9 cellular contexts compared by ENCODE assay signal in genomic region chr5:7904170-7904569, GRCh38. TPM values are rescaled to one million over a fixed set of nuclear protein-coding genes. Genes with fewer than 3 reads are reported as not detected.
DNase-seq lines count a peak whose midpoint lies in the region; ATAC-seq, FAIRE-seq and TF ChIP-seq lines count a peak whose summit lies in the region.
"Had no signal": no experiment of that assay in that cellular context is flagged by ENCODE, and none has a peak within 500 bp of the region (broad histone marks: within the 10 kb centered on the region; RNA-seq: fewer than 3 reads in every experiment).

No MANE protein-coding gene starts in this region.

- H3K4me1 ChIP-seq in IMR-90 (ENCODE audit: control insufficient read depth, insufficient read depth, low read length): peaks cover 10% of the 10 kb centered on the region
- H3K4me1 ChIP-seq: right atrium auricular region had no signal

- H3K36me3 ChIP-seq in IMR-90 (ENCODE audit: control insufficient read depth, insufficient read depth, low read length) (peaks cover 12% of the 10 kb centered on the region), bronchial epithelial cell (ENCODE audit: control insufficient read depth, insufficient read depth, low read length) (peaks cover 8% of the 10 kb centered on the region)

- no peak overlapping the region for H2AK5ac ChIP-seq in IMR-90 (ENCODE audit: low read depth, low read length)

- in situ Hi-C loops in IMR-90 (cut with MboI; ENCODE audit: low sequenced_read_pairs): no loop called here

- WGBS in IMR-90 (ENCODE audit: extremely low coverage in 2 of 2, insufficient read length in 1 of 2), 2 experiments: no CpG with 5 or more reads among the region's 2 CpGs

- H3K23ac ChIP-seq in IMR-90 (ENCODE audit: low read depth, low read length): no peak overlapping the region

- no peak for TF ChIP-seq POLR2A in IMR-90 (IDR thresholded peaks at IDR 0.05; ENCODE audit: low read depth, low read length)

- no peak overlapping the region for H2AFZ ChIP-seq in IMR-90 (replicated peaks; ENCODE audit: low read length, poor library complexity)

- H3K4ac ChIP-seq in IMR-90 (ENCODE audit: low read depth, low read length): no peak overlapping the region

- no peak overlapping the region for H3K18ac ChIP-seq in IMR-90 (ENCODE audit: low read depth, low read length)

- no peak overlapping the region for H2BK5ac ChIP-seq in IMR-90 (ENCODE audit: low read depth, low read length, poor library complexity, severe bottlenecking)

- intact Hi-C loops in IMR-90 (cut with micrococcal nuclease): no loop called here

- H2BK15ac ChIP-seq in IMR-90 (ENCODE audit: low read depth, low read length): no peak overlapping the region

- ATAC-seq in GM18858 (IDR thresholded peaks at IDR 0.05; ENCODE audit: unreplicated experiment): peak; percentile 49
- peak; percentile 85 for ATAC-seq in IMR-90 (ENCODE audit: low read depth)
- ATAC-seq in HG02840 (IDR thresholded peaks at IDR 0.05; ENCODE audit: low FRiP score, unreplicated experiment): no peak
- ATAC-seq in HG03139 (IDR thresholded peaks at IDR 0.05; ENCODE audit: unreplicated experiment): no peak

- no peak overlapping the region for H2BK120ac ChIP-seq in IMR-90 (ENCODE audit: low read depth, low read length)

- dilution Hi-C loops in IMR-90 (cut with HindIII; ENCODE audit: low sequenced_read_pairs, unreplicated experiment): no loop called here

- H2BK20ac ChIP-seq in IMR-90 (ENCODE audit: low read depth, low read length): no peak overlapping the region

- no peaks in the 10 kb centered on the region for H3K27me3 ChIP-seq in IMR-90 (ENCODE audit: control insufficient read depth, insufficient read depth, low read length)
- no peaks in the 10 kb centered on the region for H3K27me3 ChIP-seq in bronchial epithelial cell (ENCODE audit: control insufficient read depth, insufficient read depth, low read length)
- H3K27me3 ChIP-seq: right atrium auricular region had no signal

- H3K79me1 ChIP-seq in IMR-90 (ENCODE audit: low read depth in 1 of 2, low read length in 2 of 2): no peaks in the 10 kb centered on the region

- H3K27ac ChIP-seq in IMR-90 (ENCODE audit: insufficient read depth, low read length): no peak overlapping the region
- H3K27ac ChIP-seq: right atrium auricular region had no signal

- no peaks in the 10 kb centered on the region for H4K20me1 ChIP-seq in IMR-90 (ENCODE audit: insufficient read depth, low read length)

- DNase-seq in IMR-90: peak; percentile 81
- DNase-seq in bronchial epithelial cell (ENCODE audit: low read depth): peak; percentile 83
- DNase-seq in non-pigmented ciliary epithelial cell (ENCODE audit: low read depth): peak; percentile 62
- no peak for DNase-seq in midbrain (lab: John Stamatoyannopoulos, UW)
- DNase-seq: effector CD8-positive, alpha-beta T cell had no signal

- H2AK9ac ChIP-seq in IMR-90 (replicated peaks; ENCODE audit: low read depth, low read length, poor library complexity): no peak overlapping the region

- no peak overlapping the region for H3K56ac ChIP-seq in IMR-90 (ENCODE audit: extremely low read depth, insufficient read depth, low read length)

- no peak overlapping the region for H3K4me2 ChIP-seq in IMR-90 (ENCODE audit: low read depth, low read length)

- no TSS peak for BruUV-seq in IMR-90 (replicated peaks; lab: Mats Ljungman, UMichigan)

- H3K9me3 ChIP-seq in IMR-90 (ENCODE audit: control insufficient read depth, insufficient read depth, low read length): peaks cover 2% of the 10 kb centered on the region; the same call in 1 of the 2 replicates

- H3K9ac ChIP-seq in IMR-90 (ENCODE audit: low read depth, low read length): no peak overlapping the region

- TF ChIP-seq CTCF in IMR-90 (conservative IDR thresholded peaks at IDR 0.05; ENCODE audit: low read depth, low read length) (no peak), bronchial epithelial cell (IDR thresholded peaks at IDR 0.05; ENCODE audit: insufficient read depth, low read length, severe bottlenecking) (no peak)

- H3K4me3 ChIP-seq in IMR-90 (ENCODE audit: insufficient read depth, low read depth, low read length): no peak overlapping the region
- H3K4me3 ChIP-seq in bronchial epithelial cell (ENCODE audit: low read depth, low read length): no peak overlapping the region
- H3K4me3 ChIP-seq: right atrium auricular region had no signal

- H4K5ac ChIP-seq in IMR-90 (ENCODE audit: low read depth, low read length): no peak overlapping the region

- no peak overlapping the region for H4K91ac ChIP-seq in IMR-90 (ENCODE audit: insufficient read depth, low read depth, low read length)

- H4K8ac ChIP-seq in IMR-90 (ENCODE audit: low read depth in 2 of 2, low read length in 2 of 2): no peak overlapping the region

- no peak for TF ChIP-seq RAD21 in IMR-90 (IDR thresholded peaks at IDR 0.05; ENCODE audit: low read length)

- 0 out of 2 replicates have a peak, but pooled peaks cover 3% of the 10 kb centered on the region for H3K9me1 ChIP-seq in IMR-90 (ENCODE audit: insufficient read depth, low read length)

- CTCF ChIA-PET in IMR-90 (lab: Yijun Ruan, JAX): interaction anchor here (0.5 kb wide), 1 partner anchor 309 kb away, joined by 3 read pairs; no protein-coding TSS in a partner anchor

- POLR2A ChIA-PET in IMR-90 (lab: Charles Lee; ENCODE audit: unreplicated experiment): no interaction called here

- FAIRE-seq in bronchial epithelial cell (lab: Jason Lieb, UNC): no peak

- no peak overlapping the region for H3K14ac ChIP-seq in IMR-90 (replicated peaks; ENCODE audit: low read depth, low read length)

TF ChIP-seq in IMR-90, 13 proteins besides CTCF, POLR2A, EP300 and RAD21:
- TF ChIP-seq FOS (IDR thresholded peaks at IDR 0.05; ENCODE audit: low read depth, low read length) (0 out of 2 replicates have a peak, but pooled peaks have one; percentile 33), BHLHE40 (IDR thresholded peaks at IDR 0.05; ENCODE audit: low read depth, low read length) (no peak), RCOR1 (IDR thresholded peaks at IDR 0.05; ENCODE audit: insufficient replicate concordance, low read length) (no peak)

RNA-seq across cellular contexts. Expression of gene MTRR, which starts 35.2 kb away (rescaled TPM):
- 30.6 and 33.2 TPM in 2 replicates for total RNA-seq in IMR-90 (2012; rRNA removed)
- 31.4 and 33.5 TPM in 2 replicates for polyA plus RNA-seq in IMR-90 (2012; rRNA removed)
- 6.8 and 11.1 TPM in 2 replicates for polyA plus RNA-seq in IMR-90 (2012; cell fraction: cytosol; rRNA removed)
- 10.7 and 61.9 TPM in 2 replicates for polyA plus RNA-seq in IMR-90 (2012; cell fraction: nucleus; rRNA removed; ENCODE audit: low replicate concordance)
- 21.1 and 29.2 TPM in 2 replicates for total RNA-seq in bronchial epithelial cell

RNA-seq across cellular contexts. Expression of gene FASTKD3, which starts 35.3 kb away (rescaled TPM):
- 12.7 and 19.7 TPM in 2 replicates for total RNA-seq in IMR-90 (2012; rRNA removed)
- polyA plus RNA-seq in IMR-90 (2012; rRNA removed): 6.2 and 8.4 TPM in 2 replicates
- 1.5 and 1.6 TPM in 2 replicates for polyA plus RNA-seq in IMR-90 (2012; cell fraction: cytosol; rRNA removed)
- polyA plus RNA-seq in IMR-90 (2012; cell fraction: nucleus; rRNA removed; ENCODE audit: low replicate concordance): 1.6 and 16.9 TPM in 2 replicates
- total RNA-seq in bronchial epithelial cell: 5.8 and 6.4 TPM in 2 replicates

RNA-seq across cellular contexts. Expression of gene CFAP90, which starts 53.2 kb away (rescaled TPM):
- total RNA-seq in IMR-90 (2012; rRNA removed) (not detected in 2 replicates), bronchial epithelial cell (not detected in 2 replicates)
- 0.09 and 0.14 TPM in 2 replicates for polyA plus RNA-seq in IMR-90 (2012; rRNA removed)
- polyA plus RNA-seq in IMR-90 (2012; cell fraction: cytosol; rRNA removed): 0.11 TPM in 1 of 2 replicates, not detected in the other
- 0.02 TPM in 1 of 2 replicates, not detected in the other for polyA plus RNA-seq in IMR-90 (2012; cell fraction: nucleus; rRNA removed; ENCODE audit: low replicate concordance)
- total RNA-seq: right atrium auricular region had no signal

Comparison
In these comparisons a context has a peak if more than half of its experiments do, and no peak if none do; other contexts are left out.
1. ATAC-seq: peak in GM18858 (single experiment) and IMR-90 (single experiment); none in HG02840 (single experiment) and HG03139 (single experiment).